ENCODE assay signal across 9 cellular contexts in genomic region chr1:243946946-243947345, GRCh38.
A peak's percentile ranks its signal among the peaks of the same experiment; 100 is the strongest.
DNase-seq lines count a peak whose midpoint lies in the region; ATAC-seq and TF ChIP-seq lines count a peak whose summit lies in the region.
"Had no signal": no experiment of that assay in that cellular context is flagged by ENCODE, and none has a peak within 500 bp of the region (broad histone marks: within the 10 kb centered on the region; RNA-seq: fewer than 3 reads in every experiment).

No MANE protein-coding gene starts in this region.

- no peak overlapping the region for H3K27ac ChIP-seq in CD8-positive, alpha-beta T cell (ENCODE audit: low read depth, low read length)
- no peak overlapping the region for H3K27ac ChIP-seq in fibroblast of lung (ENCODE audit: insufficient read depth, low read length)

- POLR2A ChIA-PET in CD8-positive, alpha-beta T cell (lab: Charles Lee) = no interaction called here

- no peaks in the 10 kb centered on the region for H3K36me3 ChIP-seq in CD8-positive, alpha-beta T cell (ENCODE audit: insufficient read depth, low read length)
- H3K36me3 ChIP-seq in fibroblast of lung (ENCODE audit: control insufficient read depth, insufficient read depth, low read length) = no peaks in the 10 kb centered on the region

- intact Hi-C loops in CD8-positive, alpha-beta T cell (cut with DNase I, micrococcal nuclease) = loop anchor here (1.0 to 2.0 kb wide), 5 partner anchors 238 to 604 kb away; no protein-coding TSS in a partner anchor

- no peak overlapping the region for H2AFZ ChIP-seq in fibroblast of lung (ENCODE audit: low read length)

- H3K4me1 Mint-ChIP-seq in CD8-positive, alpha-beta T cell (ENCODE audit: low read depth) = no peaks in the 10 kb centered on the region
- H3K4me1 Mint-ChIP-seq: IgD-negative memory B cell had no signal

- no peak overlapping the region for H3K4me2 ChIP-seq in fibroblast of lung (ENCODE audit: extremely low read depth, insufficient read depth, low read length)

- TF ChIP-seq CTCF in CD8-positive, alpha-beta T cell (IDR thresholded peaks at IDR 0.05) = peak; percentile 60
- peak; percentile 38 to 49 for TF ChIP-seq CTCF in fibroblast of lung (conservative IDR thresholded peaks at IDR 0.05 in 1 of 2, IDR thresholded peaks at IDR 0.05 in 1 of 2; ENCODE audit: low read depth in 1 of 2, low read length in 2 of 2)

- no peaks in the 10 kb centered on the region for H3K9me3 ChIP-seq in CD8-positive, alpha-beta T cell (ENCODE audit: low read length)
- no peaks in the 10 kb centered on the region for H3K9me3 ChIP-seq in fibroblast of lung (ENCODE audit: control insufficient read depth, insufficient read depth, low read depth, low read length)

- no peaks in the 10 kb centered on the region for H3K79me2 ChIP-seq in fibroblast of lung (ENCODE audit: control insufficient read depth, insufficient read depth, low read length)

- CTCF ChIA-PET in CD8-positive, alpha-beta T cell (lab: Charles Lee) = interaction anchor here (0.8 to 2.4 kb wide), 9 partner anchors 25 to 605 kb away, joined by 3 to 9 read pairs (median 3); no protein-coding TSS in a partner anchor

- H3K36me3 Mint-ChIP-seq in CD8-positive, alpha-beta T cell = no peaks in the 10 kb centered on the region
- H3K36me3 Mint-ChIP-seq: IgD-negative memory B cell had no signal

- H3K4me3 Mint-ChIP-seq in CD8-positive, alpha-beta T cell = no peak overlapping the region
- H3K4me3 Mint-ChIP-seq: IgD-negative memory B cell had no signal

- H3K27ac Mint-ChIP-seq in CD8-positive, alpha-beta T cell = no peak overlapping the region
- H3K27ac Mint-ChIP-seq: IgD-negative memory B cell had no signal

- no peaks in the 10 kb centered on the region for H3K4me1 ChIP-seq in CD8-positive, alpha-beta T cell (ENCODE audit: insufficient read depth, low read length)
- no peaks in the 10 kb centered on the region for H3K4me1 ChIP-seq in fibroblast of lung (ENCODE audit: control insufficient read depth, extremely low read depth, insufficient read depth, low read length)

- no peaks in the 10 kb centered on the region for H3K27me3 ChIP-seq in CD8-positive, alpha-beta T cell (ENCODE audit: insufficient read depth, low read length)
- no peaks in the 10 kb centered on the region for H3K27me3 ChIP-seq in fibroblast of lung (ENCODE audit: control insufficient read depth, insufficient read depth, low read length)

- peaks cover under 1% of the 10 kb centered on the region for H3K27me3 Mint-ChIP-seq in CD8-positive, alpha-beta T cell (ENCODE audit: low read depth)

- no peak overlapping the region for H3K9ac ChIP-seq in fibroblast of lung (ENCODE audit: insufficient read depth, low read length)

- peak; percentile 67 for ATAC-seq in CD8-positive, alpha-beta T cell
- ATAC-seq in HG03039 (IDR thresholded peaks at IDR 0.05; ENCODE audit: unreplicated experiment) = no peak

- H4K20me1 ChIP-seq in fibroblast of lung (ENCODE audit: control insufficient read depth, extremely low read depth, insufficient read depth, low read length) = no peaks in the 10 kb centered on the region

- peak in 6 of 7 experiments; percentile 5 to 63 (median 35) for DNase-seq in CD8-positive, alpha-beta T cell
- DNase-seq in HCEC 1CT (peak; percentile 49), fibroblast of lung (ENCODE audit: low read depth in 2 of 2) (peak in 1 of 2 donors; percentile 27), NCI-H526 treated with DMSO at 0.1 percent for 48 hours (lab: John Stamatoyannopoulos, UW) (no peak), RKO (ENCODE audit: low spot score) (no peak)
- DNase-seq in activated CD4-positive, alpha-beta T cell treated with anti-CD3 and anti-CD28 coated beads for 24 hours (ENCODE audit: low read depth in 2 of 2) = peak; percentile 15 to 25
- DNase-seq in stimulated activated CD4-positive, alpha-beta T cell treated with anti-CD3 and anti-CD28 coated beads, Interleukin-4, amount 100 ng/mL, for 48 hours (ENCODE audit: low read depth in 2 of 2) = peak; percentile 8 to 9

- no peaks in the 10 kb centered on the region for H3K9me3 Mint-ChIP-seq in CD8-positive, alpha-beta T cell
- H3K9me3 Mint-ChIP-seq: IgD-negative memory B cell had no signal

- no peak overlapping the region for H3K4me3 ChIP-seq in CD8-positive, alpha-beta T cell (ENCODE audit: low read depth, low read length)
- H3K4me3 ChIP-seq in fibroblast of lung (replicated peaks in 1 of 4; ENCODE audit: control extremely low read depth in 1 of 4, insufficient read depth in 1 of 4, low read depth in 3 of 4, low read length in 4 of 4) = no peak overlapping the region

Comparison
In these comparisons a context has a peak if more than half of its experiments do, and no peak if none do; other contexts are left out.
1. DNase-seq: peak in CD8-positive, alpha-beta T cell (6 of 7), HCEC 1CT (single experiment), activated CD4-positive, alpha-beta T cell treated with anti-CD3 and anti-CD28 coated beads for 24 hours (2 of 2) and stimulated activated CD4-positive, alpha-beta T cell treated with anti-CD3 and anti-CD28 coated beads, Interleukin-4, amount 100 ng/mL, for 48 hours (2 of 2); none in NCI-H526 treated with DMSO at 0.1 percent for 48 hours (single experiment) and RKO (single experiment).